In genomic region chr17:67246648-67247415, GRCh38 we compare ENCODE assay signal across 8 cellular contexts. TPM values are rescaled to one million over a fixed set of nuclear protein-coding genes. Genes with fewer than 3 reads are reported as not detected.
A peak's percentile ranks its signal among the peaks of the same experiment; 100 is the strongest.
DNase-seq lines count a peak whose midpoint lies in the region; ATAC-seq, FAIRE-seq and TF ChIP-seq lines count a peak whose summit lies in the region.

No MANE protein-coding gene starts in this region.

- RAD21 ChIA-PET in GM12878 (lab: Charles Lee; ENCODE audit: unreplicated experiment) = interaction anchor here (0.6 kb wide), 1 partner anchor 136 kb away, joined by 3 read pairs; no protein-coding TSS in a partner anchor

- POLR2A ChIA-PET in activated CD4-positive, alpha-beta T cell treated with anti-CD3 and anti-CD28 coated beads for 36 hours (lab: Charles Lee) = no interaction called here
- POLR2A ChIA-PET in GM12878 (lab: Charles Lee) = interaction anchor here (0.6 kb wide), 1 partner anchor 118 kb away, joined by 3 read pairs; no protein-coding TSS in a partner anchor

- no peak for ATAC-seq in activated CD4-positive, alpha-beta T cell treated with anti-CD3 and anti-CD28 coated beads for 36 hours
- ATAC-seq in HG02759 (IDR thresholded peaks at IDR 0.05; ENCODE audit: unreplicated experiment) (peak; percentile 61), GM12878 (peak; percentile 60), left lobe of liver (peak; percentile 33)

- no peak for TF ChIP-seq RAD21 in GM12878 (IDR thresholded peaks at IDR 0.05; ENCODE audit: insufficient read depth, low read depth, low read length)

- BruUV-seq in GM12878 (replicated peaks; lab: Mats Ljungman, UMichigan) = no TSS peak

- in situ Hi-C loops in GM12878 (cut with MboI) = no loop called here

- intact Hi-C loops in activated CD4-positive, alpha-beta T cell treated with anti-CD3 and anti-CD28 coated beads for 36 hours (cut with DNase I, micrococcal nuclease) = no loop called here
- intact Hi-C loops in GM12878 (cut with micrococcal nuclease; ENCODE audit: unreplicated experiment) = no loop called here

- no peak for TF ChIP-seq CTCF in GM12878 (IDR thresholded peaks at IDR 0.05 in 2 of 3, conservative IDR thresholded peaks at IDR 0.05 in 1 of 3; ENCODE audit: control insufficient read depth in 2 of 3, extremely low read depth in 1 of 3, insufficient read depth in 1 of 3, low read depth in 3 of 3, low read length in 3 of 3)

- H3K9me3 Mint-ChIP-seq in activated CD4-positive, alpha-beta T cell treated with anti-CD3 and anti-CD28 coated beads for 36 hours (ENCODE audit: low read depth) = no peaks in the 10 kb centered on the region

- peaks cover 13% of the 10 kb centered on the region for H3K4me1 ChIP-seq in GM12878 (ENCODE audit: control insufficient read depth, insufficient read depth, low read length)
- H3K4me1 ChIP-seq in subcutaneous abdominal adipose tissue (ENCODE audit: control insufficient read depth in 5 of 5, insufficient read depth in 5 of 5, low read length in 5 of 5) = peaks cover 7 to 38% (median 35%) of the 10 kb centered on the region in 5 donors

- TF ChIP-seq POLR2A in GM12878 (IDR thresholded peaks at IDR 0.05; ENCODE audit: low read depth, low read length) = no peak

- peak overlapping the region; percentile 92 for H3K4me2 ChIP-seq in GM12878 (ENCODE audit: control insufficient read depth, insufficient read depth)

- TF ChIP-seq EP300 in GM12878 (IDR thresholded peaks at IDR 0.05; ENCODE audit: borderline replicate concordance in 1 of 2, control insufficient read depth in 1 of 2, low read depth in 2 of 2, low read length in 2 of 2) = peak; percentile 55 to 69; a peak in 2 of 4 replicates

- no peak overlapping the region for H3K27ac ChIP-seq in GM12878 (ENCODE audit: control insufficient read depth, insufficient read depth)
- no peak overlapping the region for H3K27ac ChIP-seq in subcutaneous abdominal adipose tissue (ENCODE audit: low read depth, low read length)

- H3K9me3 ChIP-seq in GM12878 (replicated peaks; ENCODE audit: control insufficient read depth, insufficient read depth, low read length) (no peaks in the 10 kb centered on the region), subcutaneous abdominal adipose tissue (ENCODE audit: control insufficient read depth in 5 of 5, low read length in 5 of 5) (no peaks in the 10 kb centered on the region)

- H3K4me3 Mint-ChIP-seq in activated CD4-positive, alpha-beta T cell treated with anti-CD3 and anti-CD28 coated beads for 36 hours = peak overlapping the region; percentile 67

- H3K27ac Mint-ChIP-seq in activated CD4-positive, alpha-beta T cell treated with anti-CD3 and anti-CD28 coated beads for 36 hours = peak overlapping the region; percentile 69

- H4K20me1 ChIP-seq in GM12878 (ENCODE audit: control insufficient read depth, insufficient read depth) = no peaks in the 10 kb centered on the region

- SMC1A ChIA-PET in GM12878 (lab: Charles Lee; ENCODE audit: uncharacterized antibody, unreplicated experiment) = interaction anchor here (1.2 kb wide), 1 partner anchor 16 kb away, joined by 3 read pairs; no protein-coding TSS in a partner anchor

- H3K27me3 ChIP-seq in GM12878 (replicated peaks in 1 of 2; ENCODE audit: control insufficient read depth in 2 of 2, insufficient read depth in 2 of 2, low read length in 1 of 2) (no peaks in the 10 kb centered on the region), subcutaneous abdominal adipose tissue (ENCODE audit: control insufficient read depth in 5 of 5, insufficient read depth in 4 of 5, low read length in 5 of 5) (no peaks in the 10 kb centered on the region)

- H3K36me3 Mint-ChIP-seq in activated CD4-positive, alpha-beta T cell treated with anti-CD3 and anti-CD28 coated beads for 36 hours (ENCODE audit: low read depth) = peaks cover 11% of the 10 kb centered on the region

- H3K9ac ChIP-seq in GM12878 (ENCODE audit: control insufficient read depth, insufficient read depth, low read length) = no peak overlapping the region; the same call in 1 of the 2 replicates
- peak overlapping the region in 2 of 5 donors; percentile 20 to 47 for H3K9ac ChIP-seq in subcutaneous abdominal adipose tissue (ENCODE audit: low read length in 5 of 5)

- CTCF ChIA-PET in activated CD4-positive, alpha-beta T cell treated with anti-CD3 and anti-CD28 coated beads for 36 hours (lab: Charles Lee) = interaction anchor here (0.8 kb wide), 1 partner anchor 47 kb away, joined by 3 read pairs; no protein-coding TSS in a partner anchor
- CTCF ChIA-PET in GM12878 (lab: Yijun Ruan, JAX) = no interaction called here

- peak overlapping the region; percentile 25; the same call in 1 of the 2 replicates for H2AFZ ChIP-seq in GM12878 (ENCODE audit: control insufficient read depth, low read depth, low read length)

- DNase-seq in activated CD4-positive, alpha-beta T cell treated with anti-CD3 and anti-CD28 coated beads for 36 hours = peak; percentile 50
- no peak for DNase-seq in activated CD4-positive, alpha-beta T cell treated with anti-CD3 and anti-CD28 coated beads for 1 hour
- DNase-seq in RCC 7860 (ENCODE audit: low spot score) = peak; percentile 78
- peak; percentile 89 for DNase-seq in GM12878 (ENCODE audit: low read depth, low spot score)
- DNase-seq in left lobe of liver (ENCODE audit: low spot score) = peak; percentile 64
- no peak for DNase-seq in NCI-H2171 treated with DMSO at 0.1 percent for 48 hours (lab: John Stamatoyannopoulos, UW)

- H3K4me1 Mint-ChIP-seq in activated CD4-positive, alpha-beta T cell treated with anti-CD3 and anti-CD28 coated beads for 36 hours = peaks cover 24% of the 10 kb centered on the region

- 3% methylated on average over 17 of the region's 17 CpGs for WGBS in GM12878 (ENCODE audit: insufficient coverage, insufficient replicate concordance, low lambda C conversion rate, missing lambda C conversion rate)

- peaks cover 21% of the 10 kb centered on the region for H3K79me2 ChIP-seq in GM12878 (ENCODE audit: control insufficient read depth, insufficient read depth, low read length)

- H3K4me3 ChIP-seq in GM12878 (peak overlapping the region; percentile 88; the same call in 1 of the 2 replicates), subcutaneous abdominal adipose tissue (ENCODE audit: low read depth in 1 of 5, low read length in 5 of 5) (peak overlapping the region in 4 of 5 donors; percentile 55 to 87 (median 83))

- FAIRE-seq in RCC 7860 (lab: Jason Lieb, UNC) (peak; percentile 82), GM12878 (lab: Jason Lieb, UNC) (peak; percentile 23)

- H3K36me3 ChIP-seq in GM12878 (ENCODE audit: control insufficient read depth in 2 of 2, insufficient read depth in 2 of 2, low read length in 1 of 2) = no peaks in the 10 kb centered on the region
- peaks cover 0 to under 1% (median 0%) of the 10 kb centered on the region in 5 donors for H3K36me3 ChIP-seq in subcutaneous abdominal adipose tissue (ENCODE audit: control insufficient read depth in 5 of 5, insufficient read depth in 5 of 5, low read length in 5 of 5)

- H3K27me3 Mint-ChIP-seq in activated CD4-positive, alpha-beta T cell treated with anti-CD3 and anti-CD28 coated beads for 36 hours = peaks cover 2% of the 10 kb centered on the region

TF ChIP-seq in GM12878, 131 proteins besides CTCF, POLR2A, EP300 and RAD21 (continues in another document):
- TF ChIP-seq TBL1XR1 (IDR thresholded peaks at IDR 0.05; ENCODE audit: low read depth, low read length) (peak; percentile 87), MEF2B (IDR thresholded peaks at IDR 0.05; ENCODE audit: partially characterized antibody, poor library complexity, severe bottlenecking) (peak; percentile 58), SPI1 (IDR thresholded peaks at IDR 0.05; ENCODE audit: borderline replicate concordance, insufficient read depth, low read depth, low read length) (peak; percentile 64), NR2C1 (IDR thresholded peaks at IDR 0.05) (0 out of 2 replicates have a peak, but pooled peaks have one; percentile 5), BMI1 (IDR thresholded peaks at IDR 0.05; ENCODE audit: borderline replicate concordance) (no peak), MXI1 (IDR thresholded peaks at IDR 0.05; ENCODE audit: low read depth, low read length) (peak; percentile 51; the same call in 1 of the 2 replicates), PAX5 (IDR thresholded peaks at IDR 0.05; ENCODE audit: borderline replicate concordance, low read depth, low read length) (peak; percentile 89; the same call in 1 of the 2 replicates), FOXK2 (IDR thresholded peaks at IDR 0.05) (peak; percentile 84), RUNX3 (IDR thresholded peaks at IDR 0.05; ENCODE audit: low read length) (peak; percentile 86), NR2F1 (conservative IDR thresholded peaks at IDR 0.05) (peak; percentile 72), EED (IDR thresholded peaks at IDR 0.05; ENCODE audit: low read depth) (no peak; the same call in 1 of the 2 replicates)

RNA-seq across cellular contexts. Expression of gene HELZ, which starts 1.8 kb away (rescaled TPM):
- total RNA-seq in activated CD4-positive, alpha-beta T cell treated with anti-CD3 and anti-CD28 coated beads for 36 hours = 10 to 100 TPM; 55.3 to 58.0 TPM
- 555 TPM in 2 replicates for total RNA-seq in GM12878 (2013; cell fraction: nucleolus; rRNA removed)
- total RNA-seq in GM12878 (2014; rRNA removed) (16.7 and 19.6 TPM in 2 replicates), GM12878 (2014; rRNA removed; fragmentation: Illumina TruSeq; extraction: Trizol) (21.5 and 23.4 TPM in 2 replicates), GM12878 (2021) (32.7 and 36.4 TPM in 2 replicates), left lobe of liver (31.7 TPM)
- polyA plus RNA-seq in GM12878 (2011; ENCODE audit: low read depth) = 11.2 TPM
- polyA plus RNA-seq in GM12878 (2011; rRNA removed) (29.3 and 42.1 TPM in 2 replicates), GM12878 (2014; fragmentation: Illumina TruSeq; extraction: Trizol) (12.6 and 15.6 TPM in 2 replicates), GM12878 (2014; fragmentation: Nextera tagmentation; extraction: Ambion mirVana) (1 to 10 TPM; 1.5 to 8.1 TPM), GM12878 (2014; rRNA removed) (7.3 and 7.9 TPM in 2 replicates), GM12878 (2016; fragmentation: Nextera tagmentation; extraction: Ambion mirVana) (10 to 100 TPM; 34.1 to 36.8 TPM)
- polyA plus RNA-seq in GM12878 (2011; cell fraction: cytosol; rRNA removed) = 15.3 and 21.5 TPM in 2 replicates
- polyA plus RNA-seq in GM12878 (2011; cell fraction: nucleus; rRNA removed) = 25.9 and 29.8 TPM in 2 replicates
- 8.9 and 12.1 TPM in 2 replicates for polyA plus RNA-seq in GM12878 (2012)
- polyA minus RNA-seq in GM12878 (2011; rRNA and poly(A)+ RNA removed) = 89.5 and 125 TPM in 2 replicates
- polyA minus RNA-seq in GM12878 (2011; cell fraction: cytosol; rRNA and poly(A)+ RNA removed) = 29.2 and 29.9 TPM in 2 replicates
- 88.5 and 107 TPM in 2 replicates for polyA minus RNA-seq in GM12878 (2011; cell fraction: nucleus; rRNA and poly(A)+ RNA removed)

Comparison
In these comparisons a context has a peak if more than half of its experiments do, and no peak if none do; other contexts are left out.
1. DNase-seq: peak in activated CD4-positive, alpha-beta T cell treated with anti-CD3 and anti-CD28 coated beads for 36 hours (single experiment), RCC 7860 (single experiment), GM12878 (single experiment) and left lobe of liver (single experiment); none in activated CD4-positive, alpha-beta T cell treated with anti-CD3 and anti-CD28 coated beads for 1 hour (single experiment) and NCI-H2171 treated with DMSO at 0.1 percent for 48 hours (single experiment).